ENCODE assay signal across 10 cellular contexts in the genomic region with DNA sequence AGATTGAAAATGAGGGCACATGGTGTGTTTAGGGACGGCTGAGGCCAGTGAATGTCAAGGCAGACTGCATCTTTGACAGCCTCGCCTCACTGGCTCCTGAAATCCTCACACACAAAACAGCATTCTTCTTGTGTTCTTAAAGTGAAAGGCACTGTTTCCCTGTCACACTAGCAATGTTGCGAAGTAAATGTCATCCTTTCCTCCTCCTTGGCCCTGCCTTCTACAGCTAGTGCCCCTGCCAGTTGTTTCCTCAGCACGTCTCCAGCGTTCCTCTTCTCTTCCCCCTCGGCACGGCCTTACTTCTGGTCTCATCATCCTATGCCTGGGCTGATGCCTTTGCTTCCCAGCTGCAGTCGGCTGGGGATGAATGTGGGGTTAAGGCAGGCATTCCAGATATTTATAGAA.
DNase-seq lines count a peak whose midpoint lies in the region; ATAC-seq, FAIRE-seq and TF ChIP-seq lines count a peak whose summit lies in the region.
"Had no signal": no experiment of that assay in that cellular context is flagged by ENCODE, and none has a peak within 500 bp of the region (broad histone marks: within the 10 kb centered on the region; RNA-seq: fewer than 3 reads in every experiment).

No MANE protein-coding gene starts in this region.

- intact Hi-C loops in GM12878 (cut with micrococcal nuclease; ENCODE audit: unreplicated experiment) (no loop called here), right cardiac atrium (cut with DNase I) (no loop called here)

- no peak for TF ChIP-seq CTCF in GM12878 (IDR thresholded peaks at IDR 0.05 in 2 of 3, conservative IDR thresholded peaks at IDR 0.05 in 1 of 3; ENCODE audit: control insufficient read depth in 2 of 3, extremely low read depth in 1 of 3, insufficient read depth in 1 of 3, low read depth in 3 of 3, low read length in 3 of 3)
- no peak for TF ChIP-seq CTCF in retinal pigment epithelial cell (conservative IDR thresholded peaks at IDR 0.05; ENCODE audit: low read depth, low read length)

- RAD21 ChIA-PET in GM12878 (lab: Charles Lee; ENCODE audit: unreplicated experiment), result no interaction called here

- FAIRE-seq in GM12878 (lab: Jason Lieb, UNC), result no peak
- FAIRE-seq: pancreas had no signal

- POLR2A ChIA-PET in GM12878 (lab: Charles Lee), result no interaction called here

- H3K4me2 ChIP-seq in BLaER1 (peak overlapping the region; percentile 77), GM12878 (ENCODE audit: control insufficient read depth, insufficient read depth) (no peak overlapping the region)

- peak; percentile 34; the same call in 2 of the 3 replicates for ATAC-seq in GM12878
- ATAC-seq in right cardiac atrium, result peak; percentile 57 to 73
- no peak for ATAC-seq in HG02938 (IDR thresholded peaks at IDR 0.05; ENCODE audit: unreplicated experiment)
- no peak for ATAC-seq in activated naive CD4-positive, alpha-beta T cell treated with anti-CD3 and anti-CD28 coated beads, Interleukin-2, amount 50 U/mL, for 72 hours

- in situ Hi-C loops in GM12878 (cut with MboI), result no loop called here

- peak overlapping the region; percentile 82 for H3K27ac ChIP-seq in BLaER1
- H3K27ac ChIP-seq in GM12878 (ENCODE audit: control insufficient read depth, insufficient read depth), result no peak overlapping the region
- H3K27ac ChIP-seq in right cardiac atrium (ENCODE audit: low read length), result peak overlapping the region; percentile 81

- H3K9ac ChIP-seq in BLaER1, result peak overlapping the region; percentile 60
- no peak overlapping the region for H3K9ac ChIP-seq in GM12878 (ENCODE audit: control insufficient read depth, insufficient read depth, low read length)

- TF ChIP-seq EP300 in GM12878 (IDR thresholded peaks at IDR 0.05; ENCODE audit: borderline replicate concordance in 1 of 2, control insufficient read depth in 1 of 2, low read depth in 2 of 2, low read length in 2 of 2), result no peak

- no peaks in the 10 kb centered on the region for H3K36me3 Mint-ChIP-seq in activated naive CD4-positive, alpha-beta T cell treated with anti-CD3 and anti-CD28 coated beads, Interleukin-2, amount 50 U/mL, for 72 hours

- no peaks in the 10 kb centered on the region for H4K20me1 ChIP-seq in BLaER1
- H4K20me1 ChIP-seq in GM12878 (ENCODE audit: control insufficient read depth, insufficient read depth), result no peaks in the 10 kb centered on the region

- H3K27ac Mint-ChIP-seq in activated naive CD4-positive, alpha-beta T cell treated with anti-CD3 and anti-CD28 coated beads, Interleukin-2, amount 50 U/mL, for 72 hours, result no peak overlapping the region

- TF ChIP-seq POLR2A in GM12878 (IDR thresholded peaks at IDR 0.05; ENCODE audit: low read depth, low read length), result no peak

- H3K27me3 ChIP-seq in BLaER1 (no peaks in the 10 kb centered on the region), GM12878 (replicated peaks in 1 of 2; ENCODE audit: control insufficient read depth in 2 of 2, insufficient read depth in 2 of 2, low read length in 1 of 2) (no peaks in the 10 kb centered on the region; a peak in 1 of 4 replicates), right cardiac atrium (ENCODE audit: control insufficient read depth, insufficient read depth) (no peaks in the 10 kb centered on the region)
- H3K27me3 ChIP-seq: pancreas had no signal

- BruUV-seq in GM12878 (replicated peaks; lab: Mats Ljungman, UMichigan), result no TSS peak

- H3K4me1 ChIP-seq in BLaER1 (peaks cover 57% of the 10 kb centered on the region), GM12878 (ENCODE audit: control insufficient read depth, insufficient read depth, low read length) (no peaks in the 10 kb centered on the region), right cardiac atrium (ENCODE audit: control insufficient read depth, insufficient read depth, low read length) (peaks cover 12% of the 10 kb centered on the region)

- TF ChIP-seq RAD21 in GM12878 (IDR thresholded peaks at IDR 0.05; ENCODE audit: insufficient read depth, low read depth, low read length), result no peak

- H3K9me3 ChIP-seq in BLaER1 (0 out of 2 replicates have a peak, but pooled peaks cover 6% of the 10 kb centered on the region), GM12878 (replicated peaks; ENCODE audit: control insufficient read depth, insufficient read depth, low read length) (no peaks in the 10 kb centered on the region), right cardiac atrium (ENCODE audit: control insufficient read depth, low read length) (no peaks in the 10 kb centered on the region)
- H3K9me3 ChIP-seq: pancreas had no signal

- SMC1A ChIA-PET in GM12878 (lab: Charles Lee; ENCODE audit: uncharacterized antibody, unreplicated experiment), result interaction anchor here (0.9 to 1.2 kb wide), 3 partner anchors 8 to 27 kb away, joined by 3 to 4 read pairs (median 4); no protein-coding TSS in a partner anchor

- CTCF ChIA-PET in GM12878 (lab: Yijun Ruan, JAX), result interaction anchor here (0.6 kb wide), 1 partner anchor 27 kb away, joined by 3 read pairs; no protein-coding TSS in a partner anchor

- no peaks in the 10 kb centered on the region for H3K36me3 ChIP-seq in BLaER1
- H3K36me3 ChIP-seq in GM12878 (ENCODE audit: control insufficient read depth in 2 of 2, insufficient read depth in 2 of 2, low read length in 1 of 2), result no peaks in the 10 kb centered on the region
- H3K36me3 ChIP-seq: pancreas had no signal

- peak overlapping the region; percentile 1; the same call in 1 of the 2 replicates for H3K4me3 ChIP-seq in BLaER1
- H3K4me3 ChIP-seq in GM12878, result no peak overlapping the region
- no peak overlapping the region for H3K4me3 ChIP-seq in right cardiac atrium (ENCODE audit: low read length)
- H3K4me3 ChIP-seq in retinal pigment epithelial cell (ENCODE audit: low read length), result peak overlapping the region; percentile 7
- H3K4me3 ChIP-seq: pancreas had no signal

- WGBS in GM12878 (ENCODE audit: insufficient coverage, insufficient replicate concordance, low lambda C conversion rate, missing lambda C conversion rate), result 80% methylated on average over 8 of the region's 8 CpGs
- 14% methylated on average over 8 of the region's 8 CpGs for WGBS in right cardiac atrium

- H2AFZ ChIP-seq in GM12878 (ENCODE audit: control insufficient read depth, low read depth, low read length), result no peak overlapping the region

- H3K9me3 Mint-ChIP-seq in activated naive CD4-positive, alpha-beta T cell treated with anti-CD3 and anti-CD28 coated beads, Interleukin-2, amount 50 U/mL, for 72 hours, result no peaks in the 10 kb centered on the region

- no peaks in the 10 kb centered on the region for H3K79me2 ChIP-seq in GM12878 (ENCODE audit: control insufficient read depth, insufficient read depth, low read length)

- DNase-seq in GM12878 (ENCODE audit: low read depth, low spot score), result no peak
- DNase-seq in right cardiac atrium, result peak in 2 of 3 donors; percentile 26 to 56
- no peak for DNase-seq in retinal pigment epithelial cell (ENCODE audit: low read depth)
- no peak for DNase-seq in activated naive CD4-positive, alpha-beta T cell treated with anti-CD3 and anti-CD28 coated beads, Interleukin-2, amount 50 U/mL, for 72 hours (ENCODE audit: low spot score in 2 of 2)
- DNase-seq in AML-193 (lab: John Stamatoyannopoulos, UW), result no peak
- no peak for DNase-seq in CD1c-positive myeloid dendritic cell (ENCODE audit: extremely low spot score)
- DNase-seq: NCI-H1694, pancreas had no signal

TF ChIP-seq in GM12878, 131 proteins besides CTCF, POLR2A, EP300 and RAD21:
- TF ChIP-seq, protein P1, sequence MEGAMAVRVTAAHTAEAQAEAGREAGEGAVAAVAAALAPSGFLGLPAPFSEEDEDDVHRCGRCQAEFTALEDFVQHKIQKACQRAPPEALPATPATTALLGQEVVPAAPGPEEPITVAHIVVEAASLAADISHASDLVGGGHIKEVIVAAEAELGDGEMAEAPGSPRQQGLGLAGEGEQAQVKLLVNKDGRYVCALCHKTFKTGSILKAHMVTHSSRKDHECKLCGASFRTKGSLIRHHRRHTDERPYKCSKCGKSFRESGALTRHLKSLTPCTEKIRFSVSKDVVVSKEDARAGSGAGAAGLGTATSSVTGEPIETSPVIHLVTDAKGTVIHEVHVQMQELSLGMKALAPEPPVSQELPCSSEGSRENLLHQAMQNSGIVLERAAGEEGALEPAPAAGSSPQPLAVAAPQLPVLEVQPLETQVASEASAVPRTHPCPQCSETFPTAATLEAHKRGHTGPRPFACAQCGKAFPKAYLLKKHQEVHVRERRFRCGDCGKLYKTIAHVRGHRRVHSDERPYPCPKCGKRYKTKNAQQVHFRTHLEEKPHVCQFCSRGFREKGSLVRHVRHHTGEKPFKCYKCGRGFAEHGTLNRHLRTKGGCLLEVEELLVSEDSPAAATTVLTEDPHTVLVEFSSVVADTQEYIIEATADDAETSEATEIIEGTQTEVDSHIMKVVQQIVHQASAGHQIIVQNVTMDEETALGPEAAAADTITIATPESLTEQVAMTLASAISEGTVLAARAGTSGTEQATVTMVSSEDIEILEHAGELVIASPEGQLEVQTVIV (IDR thresholded peaks at IDR 0.05; ENCODE audit: borderline replicate concordance, partially characterized antibody), result no peak
- TF ChIP-seq HDAC6 (IDR thresholded peaks at IDR 0.05; ENCODE audit: unreplicated experiment), result no peak
- TF ChIP-seq BHLHE40 (IDR thresholded peaks at IDR 0.05; ENCODE audit: borderline replicate concordance in 1 of 2, low read depth in 2 of 2, low read length in 1 of 2), result no peak
TF ChIP-seq in GM12878: peak in this region for 0.

Comparison
In these comparisons a context has a peak if more than half of its experiments do, and no peak if none do; other contexts are left out.
1. H3K4me3 ChIP-seq: peak in BLaER1 (single experiment) and retinal pigment epithelial cell (single experiment); none in GM12878 (single experiment) and right cardiac atrium (single experiment).
2. ATAC-seq: peak in GM12878 (single experiment) and right cardiac atrium (2 of 2); none in HG02938 (single experiment) and activated naive CD4-positive, alpha-beta T cell treated with anti-CD3 and anti-CD28 coated beads, Interleukin-2, amount 50 U/mL, for 72 hours (0 of 2).
3. DNase-seq: peak in right cardiac atrium (2 of 3); none in GM12878 (single experiment), retinal pigment epithelial cell (single experiment), activated naive CD4-positive, alpha-beta T cell treated with anti-CD3 and anti-CD28 coated beads, Interleukin-2, amount 50 U/mL, for 72 hours (0 of 2), AML-193 (0 of 2) and CD1c-positive myeloid dendritic cell (single experiment).